In the genomic region with DNA sequence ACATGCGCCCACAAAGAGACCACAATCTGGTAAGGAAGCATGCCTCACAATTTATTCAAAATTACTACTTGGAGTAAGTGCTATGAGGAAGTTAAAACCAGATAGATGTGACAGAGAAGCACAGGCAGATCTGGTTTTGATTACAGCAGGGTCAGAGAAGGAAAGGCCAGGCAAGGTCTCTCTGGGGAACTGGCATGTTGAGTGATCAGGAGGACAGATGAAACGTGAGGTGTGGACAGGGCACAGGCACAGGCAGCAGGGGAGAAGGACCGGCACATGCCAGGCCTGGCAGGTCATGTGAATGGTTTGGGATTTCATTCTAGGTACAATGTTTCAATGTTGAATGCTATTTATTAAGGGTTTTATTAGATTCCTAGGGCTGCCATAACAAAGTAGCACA, we compare ENCODE assay signal across 23 cellular contexts.
"Had no signal": no experiment of that assay in that cellular context is flagged by ENCODE, and none has a peak within 500 bp of the region (broad histone marks: within the 10 kb centered on the region; RNA-seq: fewer than 3 reads in every experiment).

No MANE protein-coding gene starts in this region.

- ATAC-seq: activated CD4-positive, CD25-positive, alpha-beta regulatory T cell treated with anti-CD3 and anti-CD28 coated beads, Interleukin-2, amount 50 U/mL, for 24 hours; left cardiac atrium; natural killer cell; stimulated activated naive CD8-positive, alpha-beta T cell treated with anti-CD3 and anti-CD28 coated beads, Interleukin-15, Interleukin-2, amounts not matched to agents 100 U/mL and 50 U/mL, for 24 hours had no signal

- H3K4me1 Mint-ChIP-seq: natural killer cell had no signal

- DNase-seq: activated CD4-positive, alpha-beta T cell treated with anti-CD3 and anti-CD28 coated beads for 48 hours; activated CD4-positive, alpha-beta T cell treated with anti-CD3 and anti-CD28 coated beads, Interleukin-2, amount 50 U/mL, for 48 hours; activated CD8-positive, alpha-beta memory T cell treated with anti-CD3 and anti-CD28 coated beads, Interleukin-2, amount 50 U/mL, for 48 hours; activated gamma-delta T cell; activated naive CD4-positive, alpha-beta T cell treated with anti-CD3 and anti-CD28 coated beads, Interleukin-2, amount 50 U/mL, for 16 hours; activated T-cell treated with anti-CD3 and anti-CD28 coated beads, Interleukin-2, amount 50 U/mL, for 24 hours; effector memory CD4-positive, alpha-beta T cell; head of caudate nucleus; hippocampal formation; left cardiac atrium; natural killer cell; posterior cingulate gyrus; right lobe of liver; stimulated activated CD4-positive, alpha-beta T cell treated with anti-CD3 and anti-CD28 coated beads, Interleukin-12 subunit alpha, Interleukin-12 subunit beta, amount 100 ng/mL, for 4 hours; stimulated activated CD4-positive, alpha-beta T cell treated with anti-CD3 and anti-CD28 coated beads, Interleukin-4, amount 100 ng/mL, for 1 hour; stimulated activated naive CD8-positive, alpha-beta T cell treated with anti-CD3 and anti-CD28 coated beads, Interleukin-15, Interleukin-2, amounts not matched to agents 100 U/mL and 50 U/mL, for 24 hours; testis; trophoblast cell; uterus; WERI-Rb-1 had no signal

- H3K27me3 Mint-ChIP-seq: activated T-cell treated with anti-CD3 and anti-CD28 coated beads, Interleukin-2, amount 50 U/mL, for 24 hours had no signal

- H3K27ac ChIP-seq: right lobe of liver, skin epidermis, testis, uterus, WERI-Rb-1 had no signal

- H3K4me3 Mint-ChIP-seq: activated T-cell treated with anti-CD3 and anti-CD28 coated beads, Interleukin-2, amount 50 U/mL, for 24 hours; mesothelial cell of epicardium; natural killer cell had no signal

- H3K36me3 ChIP-seq: right lobe of liver, uterus, WERI-Rb-1 had no signal

- H3K4me3 ChIP-seq: right lobe of liver, skin epidermis, testis, uterus had no signal

- H3K9me3 ChIP-seq: right lobe of liver, testis, uterus had no signal

- H3K4me1 ChIP-seq: right lobe of liver, testis, uterus had no signal

- H3K9me3 Mint-ChIP-seq: activated T-cell treated with anti-CD3 and anti-CD28 coated beads, Interleukin-2, amount 50 U/mL, for 24 hours; mesothelial cell of epicardium; natural killer cell had no signal

- H3K27me3 ChIP-seq: right lobe of liver, testis, uterus had no signal

- H3K36me3 Mint-ChIP-seq: mesothelial cell of epicardium, natural killer cell had no signal

- H3K27ac Mint-ChIP-seq: activated T-cell treated with anti-CD3 and anti-CD28 coated beads, Interleukin-2, amount 50 U/mL, for 24 hours; mesothelial cell of epicardium; natural killer cell had no signal
